ENCODE assay signal across 1 cellular context in genomic region chr3:46994801-46995731, GRCh38.
TF ChIP-seq lines count a peak whose summit lies in the region.

No MANE protein-coding gene starts in this region.

TF ChIP-seq in H1, 55 proteins besides CTCF, POLR2A, EP300 and RAD21:
- no peak for TF ChIP-seq SIRT6 (IDR thresholded peaks at IDR 0.05; ENCODE audit: low read length)
- no peak for TF ChIP-seq POU5F1 (IDR thresholded peaks at IDR 0.05; ENCODE audit: low read depth, low read length)
- no peak for TF ChIP-seq BACH1 (IDR thresholded peaks at IDR 0.05; ENCODE audit: low read length)
- TF ChIP-seq TEAD4 (IDR thresholded peaks at IDR 0.05; ENCODE audit: low read depth, low read length): no peak
- no peak for TF ChIP-seq SIN3A (conservative IDR thresholded peaks at IDR 0.05 in 1 of 2, IDR thresholded peaks at IDR 0.05 in 1 of 2; ENCODE audit: low read depth in 1 of 2, low read length in 2 of 2)
- no peak for TF ChIP-seq KDM1A (IDR thresholded peaks at IDR 0.05; ENCODE audit: borderline replicate concordance, low read length)
- no peak for TF ChIP-seq TBP (IDR thresholded peaks at IDR 0.05; ENCODE audit: low read depth, low read length)
- TF ChIP-seq JUND (IDR thresholded peaks at IDR 0.05; ENCODE audit: low read length): no peak
- no peak for TF ChIP-seq GABPA (IDR thresholded peaks at IDR 0.05; ENCODE audit: borderline replicate concordance, insufficient read depth, low read length)
- no peak for TF ChIP-seq TAF7 (optimal IDR thresholded peaks at IDR 0.05; ENCODE audit: borderline replicate concordance, low read depth, low read length)
- TF ChIP-seq ATF3 (IDR thresholded peaks at IDR 0.05; ENCODE audit: insufficient read depth, low read depth, low read length): no peak
- TF ChIP-seq NANOG (IDR thresholded peaks at IDR 0.05; ENCODE audit: insufficient read depth, low read depth, low read length, poor library complexity, severe bottlenecking): no peak
- no peak for TF ChIP-seq SP1 (IDR thresholded peaks at IDR 0.05; ENCODE audit: low read depth, low read length)
- no peak for TF ChIP-seq RBBP5 (IDR thresholded peaks at IDR 0.05; ENCODE audit: borderline replicate concordance, low read depth, low read length)
- TF ChIP-seq SIX5 (IDR thresholded peaks at IDR 0.05; ENCODE audit: low read depth, low read length): no peak
- TF ChIP-seq GTF2F1 (IDR thresholded peaks at IDR 0.05; ENCODE audit: borderline replicate concordance, low read depth, low read length): no peak
- TF ChIP-seq KDM5A (IDR thresholded peaks at IDR 0.05; ENCODE audit: low read length): no peak
- no peak for TF ChIP-seq CBX5 (IDR thresholded peaks at IDR 0.05; ENCODE audit: low read depth, low read length)
